ENCODE assay signal across 8 cellular contexts in the genomic region with DNA sequence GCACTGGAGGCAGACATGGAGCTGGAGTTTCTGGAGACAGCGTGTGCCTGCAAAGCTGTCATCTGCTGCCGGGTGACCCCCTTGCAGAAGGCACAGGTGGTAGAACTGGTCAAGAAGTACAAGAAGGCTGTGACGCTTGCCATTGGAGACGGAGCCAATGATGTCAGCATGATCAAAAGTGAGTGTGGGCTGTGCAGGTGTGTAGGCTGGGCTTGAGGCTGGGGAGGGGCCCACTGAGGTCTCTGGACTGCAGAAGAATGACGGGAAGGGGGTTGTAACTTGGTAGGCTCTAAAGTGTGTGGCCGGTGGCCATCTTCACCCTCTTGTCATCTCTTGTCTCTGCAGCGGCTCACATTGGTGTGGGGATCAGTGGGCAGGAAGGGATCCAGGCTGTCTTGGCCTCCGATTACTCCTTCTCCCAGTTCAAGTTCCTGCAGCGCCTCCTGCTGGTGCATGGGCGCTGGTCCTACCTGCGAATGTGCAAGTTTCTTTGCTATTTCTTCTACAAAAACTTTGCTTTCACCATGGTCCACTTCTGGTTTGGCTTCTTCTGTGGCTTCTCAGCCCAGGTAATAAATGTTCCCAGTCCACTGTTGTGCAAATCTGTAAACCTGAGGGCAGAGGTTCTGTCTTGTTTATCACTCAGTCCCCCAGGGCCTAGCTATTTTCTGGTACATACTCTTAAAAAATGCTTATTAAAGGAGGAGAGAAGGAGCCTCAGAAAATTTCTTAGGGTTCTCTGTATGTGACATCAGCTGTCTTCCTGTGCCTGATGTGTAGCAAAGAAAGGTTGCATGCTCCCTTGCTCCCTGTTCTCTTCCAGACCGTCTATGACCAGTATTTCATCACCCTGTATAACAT. TPM values are rescaled to one million over a fixed set of nuclear protein-coding genes. Genes with fewer than 3 reads are reported as not detected.
DNase-seq lines count a peak whose midpoint lies in the region; ATAC-seq lines count a peak whose summit lies in the region.

No MANE protein-coding gene starts in this region.

- no peaks in the 10 kb centered on the region for H3K27me3 Mint-ChIP-seq in activated naive CD8-positive, alpha-beta T cell treated with anti-CD3 and anti-CD28 coated beads for 36 hours

- ATAC-seq in GM19324 (IDR thresholded peaks at IDR 0.05; ENCODE audit: low FRiP score, unreplicated experiment), result no peak

- H3K9me3 Mint-ChIP-seq in activated naive CD8-positive, alpha-beta T cell treated with anti-CD3 and anti-CD28 coated beads for 36 hours, result no peaks in the 10 kb centered on the region

- H3K4me1 Mint-ChIP-seq in activated naive CD8-positive, alpha-beta T cell treated with anti-CD3 and anti-CD28 coated beads for 36 hours, result peaks cover 64% of the 10 kb centered on the region

- H3K4me3 Mint-ChIP-seq in activated naive CD8-positive, alpha-beta T cell treated with anti-CD3 and anti-CD28 coated beads for 36 hours, result peak overlapping the region; percentile 48

- peaks cover 74% of the 10 kb centered on the region for H3K36me3 Mint-ChIP-seq in activated naive CD8-positive, alpha-beta T cell treated with anti-CD3 and anti-CD28 coated beads for 36 hours

- peak overlapping the region; percentile 65 for H3K27ac Mint-ChIP-seq in activated naive CD8-positive, alpha-beta T cell treated with anti-CD3 and anti-CD28 coated beads for 36 hours

- DNase-seq in NCI-H2227 (lab: John Stamatoyannopoulos, UW; ENCODE audit: unreplicated experiment) (peak; percentile 50), NCI-H2227 treated with DMSO at 0.1 percent for 48 hours (lab: John Stamatoyannopoulos, UW) (no peak), SKM-1 (lab: John Stamatoyannopoulos, UW; ENCODE audit: unreplicated experiment) (peak; percentile 70), inferior parietal cortex (ENCODE audit: extremely low spot score) (peak; percentile 44)
- DNase-seq in activated naive CD8-positive, alpha-beta T cell treated with anti-CD3 and anti-CD28 coated beads for 36 hours, result peak; percentile 70
- DNase-seq in stimulated activated CD8-positive, alpha-beta memory T cell treated with anti-CD3 and anti-CD28 coated beads, Interleukin-7, amount 100 ng/mL, for 1 hour (ENCODE audit: low read depth in 2 of 2), result peak; percentile 25 to 67
- no peak for DNase-seq in NK-92 treated with Interleukin-12 subunit alpha and Interleukin-12 subunit beta, amount 100 ng/mL, for 24 hours (lab: John Stamatoyannopoulos, UW)

RNA-seq across cellular contexts. Expression of a gene that starts 19.9 kb away (rescaled TPM):
- total RNA-seq in activated naive CD8-positive, alpha-beta T cell treated with anti-CD3 and anti-CD28 coated beads for 36 hours, result 10 to 100 TPM; 64.9 to 66.4 TPM

RNA-seq across cellular contexts. Expression of a gene that starts 24.3 kb away (rescaled TPM):
- total RNA-seq in activated naive CD8-positive, alpha-beta T cell treated with anti-CD3 and anti-CD28 coated beads for 36 hours, result not detected

RNA-seq across cellular contexts. Expression of a gene that starts 59.9 kb away (rescaled TPM):
- total RNA-seq in activated naive CD8-positive, alpha-beta T cell treated with anti-CD3 and anti-CD28 coated beads for 36 hours, result 1 to 10 TPM; 2.3 to 2.4 TPM

Comparison
In these comparisons a context has a peak if more than half of its experiments do, and no peak if none do; other contexts are left out.
1. DNase-seq: peak in NCI-H2227 (single experiment), SKM-1 (single experiment), activated naive CD8-positive, alpha-beta T cell treated with anti-CD3 and anti-CD28 coated beads for 36 hours (single experiment), inferior parietal cortex (single experiment) and stimulated activated CD8-positive, alpha-beta memory T cell treated with anti-CD3 and anti-CD28 coated beads, Interleukin-7, amount 100 ng/mL, for 1 hour (2 of 2); none in NCI-H2227 treated with DMSO at 0.1 percent for 48 hours (single experiment) and NK-92 treated with Interleukin-12 subunit alpha and Interleukin-12 subunit beta, amount 100 ng/mL, for 24 hours (single experiment).